ENCODE assay signal across 4 cellular contexts in genomic region chr1:244813327-244813726, GRCh38.
TF ChIP-seq lines count a peak whose summit lies in the region.

No MANE protein-coding gene starts in this region.

TF ChIP-seq in SK-N-SH, 30 proteins besides CTCF, POLR2A, EP300 and RAD21:
- TF ChIP-seq REST (IDR thresholded peaks at IDR 0.05; ENCODE audit: low read depth, low read length): peak; percentile 78
- no peak for TF ChIP-seq FOSL2 (IDR thresholded peaks at IDR 0.05; ENCODE audit: borderline replicate concordance, low read depth)
- TF ChIP-seq, protein P1, sequence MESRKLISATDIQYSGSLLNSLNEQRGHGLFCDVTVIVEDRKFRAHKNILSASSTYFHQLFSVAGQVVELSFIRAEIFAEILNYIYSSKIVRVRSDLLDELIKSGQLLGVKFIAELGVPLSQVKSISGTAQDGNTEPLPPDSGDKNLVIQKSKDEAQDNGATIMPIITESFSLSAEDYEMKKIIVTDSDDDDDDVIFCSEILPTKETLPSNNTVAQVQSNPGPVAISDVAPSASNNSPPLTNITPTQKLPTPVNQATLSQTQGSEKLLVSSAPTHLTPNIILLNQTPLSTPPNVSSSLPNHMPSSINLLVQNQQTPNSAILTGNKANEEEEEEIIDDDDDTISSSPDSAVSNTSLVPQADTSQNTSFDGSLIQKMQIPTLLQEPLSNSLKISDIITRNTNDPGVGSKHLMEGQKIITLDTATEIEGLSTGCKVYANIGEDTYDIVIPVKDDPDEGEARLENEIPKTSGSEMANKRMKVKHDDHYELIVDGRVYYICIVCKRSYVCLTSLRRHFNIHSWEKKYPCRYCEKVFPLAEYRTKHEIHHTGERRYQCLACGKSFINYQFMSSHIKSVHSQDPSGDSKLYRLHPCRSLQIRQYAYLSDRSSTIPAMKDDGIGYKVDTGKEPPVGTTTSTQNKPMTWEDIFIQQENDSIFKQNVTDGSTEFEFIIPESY (IDR thresholded peaks at IDR 0.05; ENCODE audit: borderline replicate concordance, low read depth): no peak
- TF ChIP-seq SIN3A (IDR thresholded peaks at IDR 0.05; ENCODE audit: borderline replicate concordance, low read depth, low read length): no peak
- TF ChIP-seq ELF1 (IDR thresholded peaks at IDR 0.05): no peak
- TF ChIP-seq RXRA (IDR thresholded peaks at IDR 0.05; ENCODE audit: borderline replicate concordance, low read depth): no peak

TF ChIP-seq in SK-N-SH treated with all-trans-retinoic acid at 6 μM for 48 hours, 23 proteins besides CTCF, POLR2A, EP300 and RAD21 (continues in another document):
- no peak for TF ChIP-seq ZNF565 (CRISPR knock-in tag; conservative IDR thresholded peaks at IDR 0.05; ENCODE audit: low read depth)
- no peak for TF ChIP-seq SNAI2 (CRISPR knock-in tag; IDR thresholded peaks at IDR 0.05)
- TF ChIP-seq ISL1 (CRISPR knock-in tag; IDR thresholded peaks at IDR 0.05): no peak
- TF ChIP-seq ZFP3 (CRISPR knock-in tag; IDR thresholded peaks at IDR 0.05): no peak
- TF ChIP-seq TSHZ2 (CRISPR knock-in tag; IDR thresholded peaks at IDR 0.05): no peak
- TF ChIP-seq ZNF8 (CRISPR knock-in tag; IDR thresholded peaks at IDR 0.05): no peak
- TF ChIP-seq, protein P2, sequence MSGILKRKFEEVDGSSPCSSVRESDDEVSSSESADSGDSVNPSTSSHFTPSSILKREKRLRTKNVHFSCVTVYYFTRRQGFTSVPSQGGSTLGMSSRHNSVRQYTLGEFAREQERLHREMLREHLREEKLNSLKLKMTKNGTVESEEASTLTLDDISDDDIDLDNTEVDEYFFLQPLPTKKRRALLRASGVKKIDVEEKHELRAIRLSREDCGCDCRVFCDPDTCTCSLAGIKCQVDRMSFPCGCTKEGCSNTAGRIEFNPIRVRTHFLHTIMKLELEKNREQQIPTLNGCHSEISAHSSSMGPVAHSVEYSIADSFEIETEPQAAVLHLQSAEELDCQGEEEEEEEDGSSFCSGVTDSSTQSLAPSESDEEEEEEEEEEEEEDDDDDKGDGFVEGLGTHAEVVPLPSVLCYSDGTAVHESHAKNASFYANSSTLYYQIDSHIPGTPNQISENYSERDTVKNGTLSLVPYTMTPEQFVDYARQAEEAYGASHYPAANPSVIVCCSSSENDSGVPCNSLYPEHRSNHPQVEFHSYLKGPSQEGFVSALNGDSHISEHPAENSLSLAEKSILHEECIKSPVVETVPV (CRISPR knock-in tag; IDR thresholded peaks at IDR 0.05): no peak
- TF ChIP-seq ARNTL (CRISPR knock-in tag; IDR thresholded peaks at IDR 0.05; ENCODE audit: borderline replicate concordance, low read depth): no peak
- no peak for TF ChIP-seq GLIS3 (CRISPR knock-in tag; IDR thresholded peaks at IDR 0.05)
- no peak for TF ChIP-seq ZNF70 (CRISPR knock-in tag; IDR thresholded peaks at IDR 0.05)
- TF ChIP-seq RARB (CRISPR knock-in tag; IDR thresholded peaks at IDR 0.05): no peak
- no peak for TF ChIP-seq TCF4 (CRISPR knock-in tag; IDR thresholded peaks at IDR 0.05; ENCODE audit: borderline replicate concordance)
- no peak for TF ChIP-seq ESRRG (CRISPR knock-in tag; IDR thresholded peaks at IDR 0.05)

TF ChIP-seq in HEK293, 187 proteins besides CTCF, POLR2A, EP300 and RAD21:
- TF ChIP-seq ZNF16 (tag by site-specific recombination; IDR thresholded peaks at IDR 0.05; ENCODE audit: low read depth) (no peak), ZNF610 (tag by site-specific recombination; IDR thresholded peaks at IDR 0.05; ENCODE audit: borderline replicate concordance) (no peak), ZNF580 (tag by site-specific recombination; IDR thresholded peaks at IDR 0.05) (no peak), BCL11B (tag by site-specific recombination; IDR thresholded peaks at IDR 0.05; ENCODE audit: low read depth) (no peak), ZNF266 (tag by site-specific recombination; IDR thresholded peaks at IDR 0.05; ENCODE audit: low read depth) (no peak), REST (tag by site-specific recombination; IDR thresholded peaks at IDR 0.05) (peak; percentile 93)

TF ChIP-seq in K562, 482 proteins besides CTCF, POLR2A, EP300 and RAD21:
- TF ChIP-seq RFX5 (IDR thresholded peaks at IDR 0.05; ENCODE audit: low read depth, low read length) (no peak), EHMT2 (IDR thresholded peaks at IDR 0.05) (peak; percentile 79), E2F6 (IDR thresholded peaks at IDR 0.05; ENCODE audit: borderline replicate concordance in 1 of 2, extremely low read depth in 1 of 2, insufficient read depth in 1 of 2, insufficient read length in 1 of 2, low read depth in 1 of 2, low read length in 1 of 2, poor library complexity in 1 of 2, severe bottlenecking in 1 of 2) (no peak)
- TF ChIP-seq, protein P3, sequence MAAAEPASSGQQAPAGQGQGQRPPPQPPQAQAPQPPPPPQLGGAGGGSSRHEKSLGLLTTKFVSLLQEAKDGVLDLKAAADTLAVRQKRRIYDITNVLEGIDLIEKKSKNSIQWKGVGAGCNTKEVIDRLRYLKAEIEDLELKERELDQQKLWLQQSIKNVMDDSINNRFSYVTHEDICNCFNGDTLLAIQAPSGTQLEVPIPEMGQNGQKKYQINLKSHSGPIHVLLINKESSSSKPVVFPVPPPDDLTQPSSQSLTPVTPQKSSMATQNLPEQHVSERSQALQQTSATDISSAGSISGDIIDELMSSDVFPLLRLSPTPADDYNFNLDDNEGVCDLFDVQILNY (CRISPR knock-in tag; IDR thresholded peaks at IDR 0.05): 0 out of 2 replicates have a peak, but pooled peaks have one; percentile 32
